8 cellular contexts compared by ENCODE assay signal in genomic region chrX:130111220-130111934, GRCh38. TPM values are rescaled to one million over a fixed set of nuclear protein-coding genes. Genes with fewer than 3 reads are reported as not detected.
DNase-seq lines count a peak whose midpoint lies in the region; ATAC-seq, FAIRE-seq and TF ChIP-seq lines count a peak whose summit lies in the region.

No MANE protein-coding gene starts in this region.

- peak overlapping the region; percentile 65 for H3K4me3 Mint-ChIP-seq in activated T-helper 17 cell treated with anti-CD3 and anti-CD28 coated beads, Interleukin-2, amount 50 U/mL, for 72 hours

- intact Hi-C loops in HepG2 (cut with micrococcal nuclease; ENCODE audit: unreplicated experiment) (no loop called here), right lobe of liver (cut with DNase I) (no loop called here)

- POLR2A ChIA-PET in HepG2 (lab: Yijun Ruan, JAX) = no interaction called here

- DNase-seq in HepG2 (ENCODE audit: low spot score) (no peak), right lobe of liver (no peak), left kidney (ENCODE audit: low read depth, low spot score) (peak; percentile 28), globus pallidus (ENCODE audit: low spot score) (no peak), superior temporal gyrus (ENCODE audit: extremely low spot score) (no peak), NCI-H187 treated with DMSO at 0.1 percent for 48 hours (lab: John Stamatoyannopoulos, UW) (no peak)
- no peak for DNase-seq in stimulated activated CD4-positive, alpha-beta T cell treated with anti-CD3 and anti-CD28 coated beads, Interleukin-4, amount 100 ng/mL, for 24 hours

- no peak overlapping the region for H3K27ac Mint-ChIP-seq in activated T-helper 17 cell treated with anti-CD3 and anti-CD28 coated beads, Interleukin-2, amount 50 U/mL, for 72 hours

- TF ChIP-seq POLR2A in HepG2 (IDR thresholded peaks at IDR 0.05; ENCODE audit: insufficient read depth in 1 of 2, low read depth in 2 of 2, low read length in 2 of 2) (no peak), right lobe of liver (IDR thresholded peaks at IDR 0.05) (no peak)

- peaks cover 12% of the 10 kb centered on the region for H3K36me3 Mint-ChIP-seq in activated T-helper 17 cell treated with anti-CD3 and anti-CD28 coated beads, Interleukin-2, amount 50 U/mL, for 72 hours (ENCODE audit: low read depth)

- no peaks in the 10 kb centered on the region for H3K79me2 ChIP-seq in HepG2 (ENCODE audit: insufficient read depth, low read length)

- in situ Hi-C loops in HepG2 (cut with HindIII; ENCODE audit: extremely low pct_ligation_motif_present, low pct_unique_long_range_greater_than_20kb) = no loop called here

- TF ChIP-seq CTCF in HepG2 (CRISPR knock-in tag; IDR thresholded peaks at IDR 0.05) (no peak), right lobe of liver (IDR thresholded peaks at IDR 0.05) (no peak)

- 6% methylated on average over 2 of the region's 41 CpGs for WGBS in HepG2 (ENCODE audit: low lambda C conversion rate)
- 57% methylated on average over 32 of the region's 41 CpGs for WGBS in right lobe of liver (ENCODE audit: insufficient coverage, low coverage, low lambda C conversion rate, missing lambda C conversion rate)

- H4K20me1 ChIP-seq in HepG2 (ENCODE audit: insufficient read depth, low read length) = no peaks in the 10 kb centered on the region

- BruUV-seq in HepG2 (replicated peaks; lab: Mats Ljungman, UMichigan) = no TSS peak

- CTCF ChIA-PET in HepG2 (lab: Yijun Ruan, JAX; ENCODE audit: low intra/inter-chr PET ratio, low total read pairs) = no interaction called here

- peak overlapping the region in 2 of 3 experiments; percentile 31 to 46; a peak in 2 of 6 replicates for H3K4me3 ChIP-seq in HepG2 (replicated peaks in 1 of 3; ENCODE audit: insufficient read depth in 1 of 3, low read depth in 2 of 3, low read length in 3 of 3)
- H3K4me3 ChIP-seq in right lobe of liver = peak overlapping the region in 1 of 3 donors; percentile 16

- ATAC-seq in HepG2 = peak; percentile 19; the same call in 2 of the 3 replicates
- ATAC-seq in right lobe of liver = no peak
- no peak for ATAC-seq in activated T-helper 17 cell treated with anti-CD3 and anti-CD28 coated beads, Interleukin-2, amount 50 U/mL, for 72 hours (replicated peaks)

- H3K4me1 ChIP-seq in HepG2 (ENCODE audit: insufficient read depth, low read length) (peaks cover 16% of the 10 kb centered on the region), right lobe of liver (no peaks in the 10 kb centered on the region)

- H3K36me3 ChIP-seq in HepG2 (replicated peaks in 1 of 2; ENCODE audit: control insufficient read depth in 1 of 2, insufficient read depth in 2 of 2, low read length in 2 of 2) (no peaks in the 10 kb centered on the region), right lobe of liver (no peaks in the 10 kb centered on the region)

- no peak overlapping the region for H3K27ac ChIP-seq in HepG2 (ENCODE audit: extremely low read length, insufficient read depth, low read length)
- H3K27ac ChIP-seq in right lobe of liver = no peak overlapping the region

- peak overlapping the region; percentile 39 for H3K4me2 ChIP-seq in HepG2 (ENCODE audit: low read depth, low read length)

- TF ChIP-seq EP300 in HepG2 (IDR thresholded peaks at IDR 0.05; ENCODE audit: low read depth in 2 of 2, low read length in 2 of 2) (no peak), HepG2 (CRISPR knock-in tag; IDR thresholded peaks at IDR 0.05; ENCODE audit: borderline replicate concordance) (no peak)

- H2AFZ ChIP-seq in HepG2 (ENCODE audit: low read length) = no peak overlapping the region

- FAIRE-seq in HepG2 (lab: Jason Lieb, UNC) = no peak

- TF ChIP-seq RAD21 in HepG2 (CRISPR knock-in tag; IDR thresholded peaks at IDR 0.05) = no peak

- H3K9me3 ChIP-seq in HepG2 (ENCODE audit: low read length) = no peaks in the 10 kb centered on the region
- no peaks in the 10 kb centered on the region for H3K9me3 ChIP-seq in right lobe of liver

- peaks cover 14% of the 10 kb centered on the region for H3K4me1 Mint-ChIP-seq in activated T-helper 17 cell treated with anti-CD3 and anti-CD28 coated beads, Interleukin-2, amount 50 U/mL, for 72 hours

- H3K9ac ChIP-seq in HepG2 (ENCODE audit: insufficient read depth, low read depth, low read length) = no peak overlapping the region

- H3K27me3 Mint-ChIP-seq in activated T-helper 17 cell treated with anti-CD3 and anti-CD28 coated beads, Interleukin-2, amount 50 U/mL, for 72 hours = no peaks in the 10 kb centered on the region

- H3K9me3 Mint-ChIP-seq in activated T-helper 17 cell treated with anti-CD3 and anti-CD28 coated beads, Interleukin-2, amount 50 U/mL, for 72 hours = no peaks in the 10 kb centered on the region

- no peaks in the 10 kb centered on the region for H3K27me3 ChIP-seq in HepG2 (ENCODE audit: control insufficient read depth in 1 of 2, insufficient read depth in 2 of 2, low read length in 2 of 2)
- H3K27me3 ChIP-seq in right lobe of liver = no peaks in the 10 kb centered on the region

TF ChIP-seq in HepG2, 621 proteins besides CTCF, POLR2A, EP300 and RAD21 (continues in another document):
- TF ChIP-seq ZNF777 (CRISPR knock-in tag; IDR thresholded peaks at IDR 0.05) = peak; percentile 75; the same call in 1 of the 2 replicates
- TF ChIP-seq NR2C2 (CRISPR knock-in tag; IDR thresholded peaks at IDR 0.05; ENCODE audit: borderline replicate concordance) = no peak
- no peak for TF ChIP-seq TGIF2 (CRISPR knock-in tag; IDR thresholded peaks at IDR 0.05)
- 0 out of 2 replicates have a peak, but pooled peaks have one; percentile 9 for TF ChIP-seq TCF7 (IDR thresholded peaks at IDR 0.05; ENCODE audit: low read depth)

RNA-seq across cellular contexts. Expression of gene ELF4, which starts 1.1 kb away (rescaled TPM):
- total RNA-seq in HepG2 (2016; rRNA removed; fragmentation: Illumina TruSeq; extraction: Trizol) = 1.3 and 1.5 TPM in 2 replicates
- total RNA-seq in HepG2 (2016; cell fraction: cytosol; rRNA removed; fragmentation: Illumina TruSeq; extraction: Trizol; ENCODE audit: low read depth) = 0.35 and 1.0 TPM in 2 replicates
- 1.3 and 1.4 TPM in 2 replicates for total RNA-seq in HepG2 (2016; cell fraction: insoluble cytoplasmic fraction; rRNA removed; fragmentation: Illumina TruSeq; extraction: Trizol)
- total RNA-seq in HepG2 (2016; cell fraction: membrane; rRNA removed; fragmentation: Illumina TruSeq; extraction: Trizol) = 1.5 and 2.0 TPM in 2 replicates
- 1.0 and 1.5 TPM in 2 replicates for total RNA-seq in HepG2 (2016; cell fraction: nucleus; rRNA removed; fragmentation: Illumina TruSeq; extraction: Trizol)
- 2.6 and 3.2 TPM in 2 replicates for polyA plus RNA-seq in HepG2 (2011; rRNA removed)
- polyA plus RNA-seq in HepG2 (2011; cell fraction: cytosol; rRNA removed) = 2.6 and 2.7 TPM in 2 replicates
- 2.5 and 2.8 TPM in 2 replicates for polyA plus RNA-seq in HepG2 (2011; cell fraction: nucleus; rRNA removed)
- 3.9 and 4.2 TPM in 2 replicates for polyA plus RNA-seq in HepG2 (2012)
- 0.44 and 0.53 TPM in 2 replicates for polyA plus RNA-seq in HepG2 (2016; cell fraction: cytosol; fragmentation: Illumina TruSeq; extraction: Trizol; ENCODE audit: low read depth)
- 1.6 and 1.9 TPM in 2 replicates for polyA plus RNA-seq in HepG2 (2016; cell fraction: insoluble cytoplasmic fraction; fragmentation: Illumina TruSeq; extraction: Trizol; ENCODE audit: low read depth)
- 1.7 and 2.0 TPM in 2 replicates for polyA plus RNA-seq in HepG2 (2016; cell fraction: membrane; fragmentation: Illumina TruSeq; extraction: Trizol; ENCODE audit: low read depth)
- polyA plus RNA-seq in HepG2 (2016; cell fraction: nucleus; fragmentation: Illumina TruSeq; extraction: Trizol; ENCODE audit: insufficient read depth, low read depth) = 1.9 and 2.0 TPM in 2 replicates
- 10.0 and 60.2 TPM in 2 replicates for polyA minus RNA-seq in HepG2 (2011; rRNA and poly(A)+ RNA removed; ENCODE audit: low replicate concordance)
- 3.6 and 4.7 TPM in 2 replicates for polyA minus RNA-seq in HepG2 (2011; cell fraction: cytosol; rRNA and poly(A)+ RNA removed)
- 1.4 and 1.6 TPM in 2 replicates for polyA minus RNA-seq in HepG2 (2011; cell fraction: nucleus; rRNA and poly(A)+ RNA removed)
- total RNA-seq in right lobe of liver = 1 to 10 TPM in 5 of 6 experiments, under 1 TPM in 1; 0.80 to 2.8 (median 1.6) TPM
- 10 to 100 TPM; 23.5 to 25.6 TPM for total RNA-seq in activated T-helper 17 cell treated with anti-CD3 and anti-CD28 coated beads, Interleukin-2, amount 50 U/mL, for 72 hours

RNA-seq across cellular contexts. Expression of gene AIFM1, which starts 54.3 kb away (rescaled TPM):
- total RNA-seq in HepG2 (2016; rRNA removed; fragmentation: Illumina TruSeq; extraction: Trizol) = 46.9 and 69.3 TPM in 2 replicates
- 12.3 and 17.1 TPM in 2 replicates for total RNA-seq in HepG2 (2016; cell fraction: cytosol; rRNA removed; fragmentation: Illumina TruSeq; extraction: Trizol; ENCODE audit: low read depth)
- 48.7 and 65.5 TPM in 2 replicates for total RNA-seq in HepG2 (2016; cell fraction: insoluble cytoplasmic fraction; rRNA removed; fragmentation: Illumina TruSeq; extraction: Trizol)
- total RNA-seq in HepG2 (2016; cell fraction: membrane; rRNA removed; fragmentation: Illumina TruSeq; extraction: Trizol) = 23.7 and 29.4 TPM in 2 replicates
- total RNA-seq in HepG2 (2016; cell fraction: nucleus; rRNA removed; fragmentation: Illumina TruSeq; extraction: Trizol) = 47.2 and 56.1 TPM in 2 replicates
- polyA plus RNA-seq in HepG2 (2011; rRNA removed) = 35.0 and 42.8 TPM in 2 replicates
- polyA plus RNA-seq in HepG2 (2011; cell fraction: cytosol; rRNA removed) = 37.1 and 44.4 TPM in 2 replicates
- polyA plus RNA-seq in HepG2 (2011; cell fraction: nucleus; rRNA removed) = 11.8 and 14.9 TPM in 2 replicates
- polyA plus RNA-seq in HepG2 (2012) = 35.1 and 40.3 TPM in 2 replicates
- 24.7 and 26.6 TPM in 2 replicates for polyA plus RNA-seq in HepG2 (2016; cell fraction: cytosol; fragmentation: Illumina TruSeq; extraction: Trizol; ENCODE audit: low read depth)
- 85.8 and 88.7 TPM in 2 replicates for polyA plus RNA-seq in HepG2 (2016; cell fraction: insoluble cytoplasmic fraction; fragmentation: Illumina TruSeq; extraction: Trizol; ENCODE audit: low read depth)
- polyA plus RNA-seq in HepG2 (2016; cell fraction: membrane; fragmentation: Illumina TruSeq; extraction: Trizol; ENCODE audit: low read depth) = 26.3 and 31.8 TPM in 2 replicates
- 67.7 and 76.4 TPM in 2 replicates for polyA plus RNA-seq in HepG2 (2016; cell fraction: nucleus; fragmentation: Illumina TruSeq; extraction: Trizol; ENCODE audit: insufficient read depth, low read depth)
- 13.9 and 27.6 TPM in 2 replicates for polyA minus RNA-seq in HepG2 (2011; rRNA and poly(A)+ RNA removed; ENCODE audit: low replicate concordance)
- 21.3 and 25.6 TPM in 2 replicates for polyA minus RNA-seq in HepG2 (2011; cell fraction: cytosol; rRNA and poly(A)+ RNA removed)
- polyA minus RNA-seq in HepG2 (2011; cell fraction: nucleus; rRNA and poly(A)+ RNA removed) = 11.3 and 13.1 TPM in 2 replicates
- 10 to 100 TPM; 63.4 to 90.0 (median 76.7) TPM for total RNA-seq in right lobe of liver
- 10 to 100 TPM; 25.4 to 67.3 TPM for total RNA-seq in activated T-helper 17 cell treated with anti-CD3 and anti-CD28 coated beads, Interleukin-2, amount 50 U/mL, for 72 hours

Comparison
In these comparisons a context has a peak if more than half of its experiments do, and no peak if none do; other contexts are left out.
1. RNA of gene ELF4, which starts 1.1 kb away (total RNA-seq): 23.5 to 25.6 TPM in activated T-helper 17 cell treated with anti-CD3 and anti-CD28 coated beads, Interleukin-2, amount 50 U/mL, for 72 hours; 0.80 to 2.8 TPM in right lobe of liver and 0.35 to 2.0 TPM in HepG2; every median in the first group is over 4 times any median in the second.